In genomic region chr2:61433606-61434005, GRCh38 we compare ENCODE assay signal across 18 cellular contexts. TPM values are rescaled to one million over a fixed set of nuclear protein-coding genes. Genes with fewer than 3 reads are reported as not detected.
DNase-seq lines count a peak whose midpoint lies in the region; ATAC-seq and TF ChIP-seq lines count a peak whose summit lies in the region.
"Had no signal": no experiment of that assay in that cellular context is flagged by ENCODE, and none has a peak within 500 bp of the region (broad histone marks: within the 10 kb centered on the region; RNA-seq: fewer than 3 reads in every experiment).

No MANE protein-coding gene starts in this region.

- H3K27ac Mint-ChIP-seq in CD8-positive, alpha-beta T cell: peak overlapping the region; percentile 64
- H3K27ac Mint-ChIP-seq in activated naive CD8-positive, alpha-beta T cell treated with anti-CD3 and anti-CD28 coated beads for 36 hours: peak overlapping the region; percentile 22
- peak overlapping the region; percentile 30 to 90 (median 48) for H3K27ac Mint-ChIP-seq in naive thymus-derived CD8-positive, alpha-beta T cell

- intact Hi-C loops in CD8-positive, alpha-beta T cell (cut with DNase I, micrococcal nuclease): no loop called here

- no peaks in the 10 kb centered on the region for H3K36me3 ChIP-seq in CD8-positive, alpha-beta T cell (ENCODE audit: insufficient read depth, low read length)
- H3K36me3 ChIP-seq: Peyer's patch, stomach had no signal

- peaks cover 60% of the 10 kb centered on the region for H3K4me1 Mint-ChIP-seq in CD8-positive, alpha-beta T cell (ENCODE audit: low read depth)
- peaks cover 43% of the 10 kb centered on the region for H3K4me1 Mint-ChIP-seq in activated naive CD8-positive, alpha-beta T cell treated with anti-CD3 and anti-CD28 coated beads for 36 hours
- H3K4me1 Mint-ChIP-seq in naive thymus-derived CD8-positive, alpha-beta T cell: peaks cover 30 to 62% (median 59%) of the 10 kb centered on the region in 4 donors

- CTCF ChIA-PET in CD8-positive, alpha-beta T cell (lab: Charles Lee): interaction anchor here (0.9 kb wide), 1 partner anchor 10 kb away, joined by 4 read pairs; no protein-coding TSS in a partner anchor

- H3K4me1 ChIP-seq in CD8-positive, alpha-beta T cell (ENCODE audit: insufficient read depth, low read length): peaks cover 30% of the 10 kb centered on the region

- no peaks in the 10 kb centered on the region for H3K27me3 ChIP-seq in CD8-positive, alpha-beta T cell (ENCODE audit: insufficient read depth, low read length)
- H3K27me3 ChIP-seq: Peyer's patch, stomach had no signal

- POLR2A ChIA-PET in CD8-positive, alpha-beta T cell (lab: Charles Lee): interaction anchor here (0.6 kb wide), 1 partner anchor 8 kb away, joined by 3 read pairs; no protein-coding TSS in a partner anchor
- POLR2A ChIA-PET in naive thymus-derived CD8-positive, alpha-beta T cell (lab: Charles Lee): interaction anchor here (0.7 kb wide), 1 partner anchor 12 kb away, joined by 3 read pairs; no protein-coding TSS in a partner anchor

- H3K4me3 Mint-ChIP-seq in CD8-positive, alpha-beta T cell: peak overlapping the region; percentile 33
- no peak overlapping the region for H3K4me3 Mint-ChIP-seq in activated naive CD8-positive, alpha-beta T cell treated with anti-CD3 and anti-CD28 coated beads for 36 hours
- H3K4me3 Mint-ChIP-seq in naive thymus-derived CD8-positive, alpha-beta T cell: peak overlapping the region in 3 of 10 donors; percentile 38 to 43 (median 39)

- no peak overlapping the region for H3K4me3 ChIP-seq in CD8-positive, alpha-beta T cell (ENCODE audit: low read depth, low read length)
- H3K4me3 ChIP-seq in GM12875 (ENCODE audit: low read depth, low read length): no peak overlapping the region
- H3K4me3 ChIP-seq: lung, Peyer's patch, smooth muscle cell, stomach had no signal

- ATAC-seq in CD8-positive, alpha-beta T cell: no peak
- ATAC-seq in naive thymus-derived CD8-positive, alpha-beta T cell: no peak
- ATAC-seq in GM21737 (IDR thresholded peaks at IDR 0.05; ENCODE audit: unreplicated experiment): no peak
- ATAC-seq: effector memory CD8-positive, alpha-beta T cell had no signal

- H3K9me3 Mint-ChIP-seq in CD8-positive, alpha-beta T cell: peaks cover 15% of the 10 kb centered on the region
- H3K9me3 Mint-ChIP-seq in activated naive CD8-positive, alpha-beta T cell treated with anti-CD3 and anti-CD28 coated beads for 36 hours: peaks cover 17% of the 10 kb centered on the region
- H3K9me3 Mint-ChIP-seq in naive thymus-derived CD8-positive, alpha-beta T cell: peaks cover 4 to 27% (median 19%) of the 10 kb centered on the region in 9 donors

- no peaks in the 10 kb centered on the region for H3K27me3 Mint-ChIP-seq in CD8-positive, alpha-beta T cell (ENCODE audit: low read depth)
- H3K27me3 Mint-ChIP-seq in activated naive CD8-positive, alpha-beta T cell treated with anti-CD3 and anti-CD28 coated beads for 36 hours: no peaks in the 10 kb centered on the region
- no peaks in the 10 kb centered on the region for H3K27me3 Mint-ChIP-seq in naive thymus-derived CD8-positive, alpha-beta T cell
- H3K27me3 Mint-ChIP-seq: effector memory CD8-positive, alpha-beta T cell had no signal

- no peaks in the 10 kb centered on the region for H3K9me3 ChIP-seq in CD8-positive, alpha-beta T cell (ENCODE audit: low read length)
- H3K9me3 ChIP-seq: Peyer's patch had no signal

- TF ChIP-seq CTCF in CD8-positive, alpha-beta T cell (IDR thresholded peaks at IDR 0.05): no peak
- TF ChIP-seq CTCF in GM12875 (IDR thresholded peaks at IDR 0.05; ENCODE audit: borderline replicate concordance, insufficient read depth, low read depth, low read length): peak; percentile 13; the same call in 1 of the 2 replicates

- no peak for DNase-seq in CD8-positive, alpha-beta T cell
- no peak for DNase-seq in activated naive CD8-positive, alpha-beta T cell treated with anti-CD3 and anti-CD28 coated beads for 36 hours
- DNase-seq in naive thymus-derived CD8-positive, alpha-beta T cell: no peak
- no peak for DNase-seq in stimulated activated CD4-positive, alpha-beta T cell treated with anti-CD3 and anti-CD28 coated beads, Interleukin-15, amount 100 ng/mL, for 24 hours
- DNase-seq in AML-193 (lab: John Stamatoyannopoulos, UW): no peak
- DNase-seq: activated CD4-positive, CD25-positive, alpha-beta regulatory T cell treated with anti-CD3 and anti-CD28 coated beads, Interleukin-2, amount 50 U/mL, for 72 hours; central memory CD4-positive, alpha-beta T cell; effector memory CD8-positive, alpha-beta T cell; NCI-H2081; NCI-H69; occipital lobe; stomach had no signal

- peaks cover 23% of the 10 kb centered on the region for H3K36me3 Mint-ChIP-seq in CD8-positive, alpha-beta T cell
- H3K36me3 Mint-ChIP-seq in activated naive CD8-positive, alpha-beta T cell treated with anti-CD3 and anti-CD28 coated beads for 36 hours: peaks cover 36% of the 10 kb centered on the region
- peaks cover 6 to 18% (median 11%) of the 10 kb centered on the region in 3 donors for H3K36me3 Mint-ChIP-seq in naive thymus-derived CD8-positive, alpha-beta T cell

- H3K27ac ChIP-seq in CD8-positive, alpha-beta T cell (ENCODE audit: low read depth, low read length): no peak overlapping the region
- H3K27ac ChIP-seq: C4-2B had no signal

RNA-seq across cellular contexts. Expression of gene USP34, which starts 37.3 kb away (rescaled TPM):
- total RNA-seq in CD8-positive, alpha-beta T cell: 100 to 1,000 TPM in 1 of 2 experiments, 10 to 100 TPM in 1; 99.6 to 103 TPM
- total RNA-seq in activated naive CD8-positive, alpha-beta T cell treated with anti-CD3 and anti-CD28 coated beads for 36 hours: 10 to 100 TPM; 59.4 to 64.2 TPM
- 100 to 1,000 TPM; 153 to 157 TPM for total RNA-seq in naive thymus-derived CD8-positive, alpha-beta T cell
- 10 to 100 TPM; 14.5 to 19.1 (median 17.6) TPM for polyA plus RNA-seq in naive thymus-derived CD8-positive, alpha-beta T cell
